Comparison of ENCODE assay signal across 17 cellular contexts in the genomic region with DNA sequence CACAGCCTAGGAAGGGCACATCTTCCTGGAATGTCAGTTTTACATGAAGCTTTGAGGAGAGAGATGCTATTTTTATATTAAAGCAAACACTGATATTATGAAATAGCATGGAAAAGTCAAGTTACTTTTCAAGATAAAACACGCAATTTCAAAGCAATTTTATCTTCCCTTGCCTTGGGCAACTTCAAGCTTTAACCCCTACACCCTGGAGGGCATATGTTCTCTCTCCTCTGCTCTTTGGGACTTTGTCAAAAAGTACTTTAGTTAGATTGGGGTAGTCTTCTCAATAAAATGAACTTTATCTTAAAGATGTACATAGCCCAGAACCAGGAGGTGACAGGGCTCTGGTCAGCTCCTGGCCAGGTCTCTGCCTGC.
"Had no signal": no experiment of that assay in that cellular context is flagged by ENCODE, and none has a peak within 500 bp of the region (broad histone marks: within the 10 kb centered on the region; RNA-seq: fewer than 3 reads in every experiment).

No MANE protein-coding gene starts in this region.

- H3K27me3 ChIP-seq: thyroid gland had no signal

- H3K9me3 ChIP-seq: thyroid gland had no signal

- H3K4me3 ChIP-seq: thyroid gland had no signal

- H3K36me3 ChIP-seq: thyroid gland had no signal

- H3K4me1 ChIP-seq: parathyroid adenoma had no signal

- DNase-seq: activated CD4-positive, alpha-beta memory T cell treated with anti-CD3 and anti-CD28 coated beads, Interleukin-2, amount 10 ng/mL, durations not matched to agents 7 days and 5 days; activated CD4-positive, alpha-beta T cell treated with anti-CD3 and anti-CD28 coated beads for 48 hours; activated CD4-positive, CD25-positive, alpha-beta regulatory T cell; activated CD8-positive, alpha-beta memory T cell treated with anti-CD3 and anti-CD28 coated beads, Interleukin-2, amount 10 ng/mL, durations not matched to agents 7 days and 5 days; activated naive CD4-positive, alpha-beta T cell treated with anti-CD3 and anti-CD28 coated beads for 36 hours; effector CD8-positive, alpha-beta T cell; naive B cell; stimulated activated CD4-positive, alpha-beta T cell treated with anti-CD3 and anti-CD28 coated beads, Interleukin-12 subunit alpha, Interleukin-12 subunit beta, amount 100 ng/mL, for 4 hours; stimulated activated CD4-positive, alpha-beta T cell treated with anti-CD3 and anti-CD28 coated beads, Interleukin-1b, Interleukin-23, amount 100 ng/mL, for 48 hours; stimulated activated CD8-positive, alpha-beta memory T cell treated with anti-CD3 and anti-CD28 coated beads, Interleukin-4, amount 100 ng/mL, for 48 hours; stimulated activated naive CD4-positive, alpha-beta T cell; T-helper 1 cell; T-helper 9 cell had no signal

- H3K79me2 ChIP-seq: parathyroid adenoma had no signal

- H3K27ac ChIP-seq: parathyroid adenoma, thyroid gland had no signal

- H2AFZ ChIP-seq: parathyroid adenoma had no signal

- ATAC-seq: activated CD8-positive, alpha-beta memory T cell treated with anti-CD3 and anti-CD28 coated beads, Interleukin-2, amount 10 ng/mL, durations not matched to agents 7 days and 5 days; activated T-helper 17 cell treated with anti-CD3 and anti-CD28 coated beads, Interleukin-2, amount 50 U/mL, for 72 hours; esophagus mucosa had no signal

- H3K9ac ChIP-seq: parathyroid adenoma had no signal
